Comparison of ENCODE assay signal across 29 cellular contexts in the genomic region with DNA sequence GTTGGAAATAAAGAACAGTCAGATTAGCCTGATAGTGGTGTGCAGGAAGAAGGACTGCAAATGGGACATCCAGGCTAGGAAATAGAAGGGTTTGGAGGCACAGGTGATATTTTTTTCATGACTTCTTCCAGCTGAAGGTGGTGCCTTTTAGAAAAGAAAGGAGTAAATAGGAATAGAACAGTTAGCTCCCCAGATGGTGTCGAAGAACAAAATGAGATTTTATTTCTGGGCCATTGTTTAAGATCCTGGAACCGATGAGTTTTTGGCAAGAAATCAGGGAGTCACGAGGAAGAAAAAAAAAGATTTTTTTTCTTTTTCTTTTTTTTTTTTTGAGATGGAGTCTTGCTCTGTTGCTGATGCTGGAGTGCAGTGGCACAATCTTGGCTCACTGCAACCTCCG.
"Had no signal": no experiment of that assay in that cellular context is flagged by ENCODE, and none has a peak within 500 bp of the region (broad histone marks: within the 10 kb centered on the region; RNA-seq: fewer than 3 reads in every experiment).

No MANE protein-coding gene starts in this region.

- H3K9me3 ChIP-seq: gastroesophageal sphincter, heart left ventricle, right atrium auricular region, thyroid gland, vagina had no signal

- H3K27ac ChIP-seq: epithelial cell of prostate, hepatocyte, neural progenitor cell, parathyroid adenoma, right atrium auricular region, thyroid gland, vagina had no signal

- H3K27me3 ChIP-seq: dorsolateral prefrontal cortex, gastroesophageal sphincter, heart left ventricle, hepatocyte, neural progenitor cell, right atrium auricular region, thyroid gland, vagina had no signal

- DNase-seq: cortex of kidney; dorsolateral prefrontal cortex; effector CD4-positive, alpha-beta T cell; foreskin fibroblast; heart left ventricle; left colon; left ventricle myocardium superior; mesenchymal stem cell; midbrain; naive thymus-derived CD4-positive, alpha-beta T cell; stimulated activated CD4-positive, alpha-beta T cell treated with anti-CD3 and anti-CD28 coated beads, Interleukin-12 subunit alpha, Interleukin-12 subunit beta, amount 100 ng/mL, for 4 hours; stimulated activated CD4-positive, alpha-beta T cell treated with anti-CD3 and anti-CD28 coated beads, Interleukin-1b, Interleukin-23, amount 100 ng/mL, for 48 hours; stimulated activated CD4-positive, alpha-beta T cell treated with anti-CD3 and anti-CD28 coated beads, Interleukin-4, amount 100 ng/mL, for 1 hour; stimulated activated CD8-positive, alpha-beta memory T cell treated with anti-CD3 and anti-CD28 coated beads, Interleukin-4, amount 100 ng/mL, for 48 hours; stimulated activated naive CD4-positive, alpha-beta T cell; stimulated activated naive CD8-positive, alpha-beta T cell treated with anti-CD3 and anti-CD28 coated beads, Interleukin-15, amount 100 ng/mL, for 72 hours; thyroid gland; trophoblast cell had no signal

- H3K36me3 ChIP-seq: right atrium auricular region, thyroid gland, vagina had no signal

- H3K4me3 ChIP-seq: dorsolateral prefrontal cortex, gastroesophageal sphincter, heart left ventricle, hepatocyte, lung, neural progenitor cell, right atrium auricular region, smooth muscle cell, thyroid gland, vagina had no signal

- H3K4me1 ChIP-seq: gastroesophageal sphincter, neural progenitor cell, right atrium auricular region, thyroid gland had no signal

- ATAC-seq: esophagus mucosa; gastroesophageal sphincter; left colon; left ventricle myocardium superior; naive thymus-derived CD4-positive, alpha-beta T cell; sciatic nerve; stimulated activated naive CD8-positive, alpha-beta T cell treated with anti-CD3 and anti-CD28 coated beads, Interleukin-15, amount 100 ng/mL, for 72 hours had no signal
